In the genomic region with DNA sequence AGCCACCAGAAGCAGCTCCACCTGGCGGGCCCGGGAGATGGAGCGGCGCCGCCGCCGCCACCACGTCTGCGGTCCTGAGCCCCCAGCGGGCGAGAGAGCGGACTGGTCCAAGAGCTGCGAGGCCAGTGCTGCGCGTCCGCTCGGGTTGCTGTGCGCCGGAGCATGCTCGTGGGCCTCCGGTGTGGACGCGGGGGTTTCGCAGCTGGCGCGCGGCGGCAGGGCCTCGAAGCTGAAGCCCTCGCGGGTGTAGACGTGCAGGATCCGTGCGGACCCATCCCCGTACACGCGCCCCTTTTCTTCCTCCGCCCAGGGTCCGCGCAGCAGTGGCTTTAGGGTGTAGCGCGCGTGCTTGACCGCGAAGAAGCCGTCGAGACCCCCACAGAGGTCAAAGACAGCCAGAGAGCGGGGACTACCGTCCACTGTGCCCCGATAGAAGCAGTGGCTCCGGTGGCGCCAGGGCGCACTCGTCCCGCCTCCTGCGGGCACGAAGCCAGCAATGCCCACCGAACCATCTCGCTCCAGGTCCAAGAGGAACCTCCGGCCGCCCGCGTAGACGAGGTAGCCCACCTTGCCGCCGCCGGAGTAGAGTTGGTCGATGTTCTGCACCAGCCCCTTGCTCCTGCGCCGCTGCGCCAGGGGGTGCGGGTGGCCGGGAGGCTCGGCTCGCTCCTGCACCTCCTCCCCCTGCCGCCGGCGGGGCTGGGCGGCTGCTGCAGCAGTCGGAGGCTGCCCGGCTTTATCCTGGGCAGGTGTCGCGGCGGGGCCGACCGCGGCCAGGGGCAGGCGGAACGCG, we compare ENCODE assay signal across 10 cellular contexts. TPM values are rescaled to one million over a fixed set of nuclear protein-coding genes. Genes with fewer than 3 reads are reported as not detected.
A peak's percentile ranks its signal among the peaks of the same experiment; 100 is the strongest.
DNase-seq lines count a peak whose midpoint lies in the region; ATAC-seq and TF ChIP-seq lines count a peak whose summit lies in the region.
"Had no signal": no experiment of that assay in that cellular context is flagged by ENCODE, and none has a peak within 500 bp of the region (broad histone marks: within the 10 kb centered on the region; RNA-seq: fewer than 3 reads in every experiment).

No MANE protein-coding gene starts in this region.

- peak; percentile 72 for DNase-seq in Right ventricle myocardium inferior (ENCODE audit: missing footprints)
- no peak for DNase-seq in cardiac septum (ENCODE audit: low spot score)
- DNase-seq in midbrain (lab: John Stamatoyannopoulos, UW): peak; percentile 6
- no peak for DNase-seq in vagina (ENCODE audit: extremely low spot score in 2 of 2)
- DNase-seq in activated effector memory CD4-positive, alpha-beta T cell treated with Interleukin-2 at 50 U/mL for 16 hours: no peak
- DNase-seq in stimulated activated naive CD4-positive, alpha-beta T cell treated with Interleukin-2 at 50 U/mL for 16 hours (lab: John Stamatoyannopoulos, UW): no peak
- DNase-seq: DND-41, NCI-H1105 treated with DMSO at 0.1 percent for 48 hours had no signal

- peak overlapping the region; percentile 77 for H3K27ac ChIP-seq in vagina

- H3K4me3 ChIP-seq in endocrine pancreas (ENCODE audit: control insufficient read depth, insufficient read depth, low read length) (no peak overlapping the region), vagina (peak overlapping the region; percentile 64 to 65)

- TF ChIP-seq POLR2A in vagina (IDR thresholded peaks at IDR 0.05): no peak

- H3K9ac ChIP-seq in endocrine pancreas (ENCODE audit: control insufficient read depth, insufficient read depth, low read length): peak overlapping the region; percentile 67

- intact Hi-C loops in Right ventricle myocardium inferior (cut with DNase I) (loop anchor here (10.0 kb wide), 1 partner anchor 139 kb away; no protein-coding TSS in a partner anchor), cardiac septum (cut with DNase I) (loop anchor here (10.0 kb wide), 1 partner anchor 459 kb away; no protein-coding TSS in a partner anchor), vagina (cut with DNase I) (loop anchor here (5.0 kb wide), 1 partner anchor 1472 kb away; no protein-coding TSS in a partner anchor)

- ATAC-seq in Right ventricle myocardium inferior (peak; percentile 55), GM21447 (IDR thresholded peaks at IDR 0.05; ENCODE audit: unreplicated experiment) (no peak)

- H3K4me1 ChIP-seq in endocrine pancreas (ENCODE audit: control insufficient read depth, insufficient read depth, low read length): peaks cover 6% of the 10 kb centered on the region
- peaks cover 12% of the 10 kb centered on the region for H3K4me1 ChIP-seq in vagina

- peak in 2 of 3 experiments; percentile 30 to 48 for TF ChIP-seq CTCF in vagina (IDR thresholded peaks at IDR 0.05)

- H3K27me3 ChIP-seq in endocrine pancreas (ENCODE audit: control insufficient read depth, insufficient read depth, low read length) (no peaks in the 10 kb centered on the region), vagina (no peaks in the 10 kb centered on the region)

- no peaks in the 10 kb centered on the region for H3K9me3 ChIP-seq in endocrine pancreas (ENCODE audit: control insufficient read depth, low read length)
- no peaks in the 10 kb centered on the region for H3K9me3 ChIP-seq in vagina

- H3K36me3 ChIP-seq in endocrine pancreas (ENCODE audit: control insufficient read depth, insufficient read depth, low read length): no peaks in the 10 kb centered on the region
- H3K36me3 ChIP-seq in vagina: no peaks in the 10 kb centered on the region

RNA-seq across cellular contexts. Expression of a gene that starts 1.1 kb away (rescaled TPM):
- total RNA-seq in Right ventricle myocardium inferior: 3.6 TPM
- 4.0 TPM for total RNA-seq in cardiac septum
- total RNA-seq in vagina: 20.4 TPM

Comparison
In these comparisons a context has a peak if more than half of its experiments do, and no peak if none do; other contexts are left out.
1. DNase-seq: peak in Right ventricle myocardium inferior (single experiment) and midbrain (single experiment); none in cardiac septum (single experiment), vagina (0 of 2), activated effector memory CD4-positive, alpha-beta T cell treated with Interleukin-2 at 50 U/mL for 16 hours (single experiment) and stimulated activated naive CD4-positive, alpha-beta T cell treated with Interleukin-2 at 50 U/mL for 16 hours (single experiment).